25 cellular contexts compared by ENCODE assay signal in genomic region chr2:100004348-100004884, GRCh38.
"Had no signal": no experiment of that assay in that cellular context is flagged by ENCODE, and none has a peak within 500 bp of the region (broad histone marks: within the 10 kb centered on the region; RNA-seq: fewer than 3 reads in every experiment).

No MANE protein-coding gene starts in this region.

- DNase-seq: activated CD4-positive, alpha-beta T cell treated with anti-CD3 and anti-CD28 coated beads, Interleukin-2, amount 50 U/mL, for 1 hour; activated CD8-positive, alpha-beta T cell treated with anti-CD3 and anti-CD28 coated beads for 36 hours; activated gamma-delta T cell treated with Interleukin-2 at 50 U/mL for 16 hours; activated naive CD4-positive, alpha-beta T cell treated with anti-CD3 and anti-CD28 coated beads, Interleukin-2, amount 50 U/mL, for 16 hours; activated T-cell treated with anti-CD3 and anti-CD28 coated beads, Interleukin-2, amount 50 U/mL, for 4 hours; amniotic stem cell; brain microvascular endothelial cell; cortex of kidney; foreskin fibroblast; heart left ventricle; hypothalamus; immature natural killer cell; mucosa of descending colon; nephron progenitor cell; ovary; stimulated activated CD4-positive, alpha-beta T cell treated with anti-CD3 and anti-CD28 coated beads, Interleukin-4, amount 100 ng/mL, for 24 hours; substantia nigra; T-helper 2 cell; uterus had no signal

- ATAC-seq: activated CD8-positive, alpha-beta T cell treated with anti-CD3 and anti-CD28 coated beads for 36 hours; activated T-cell treated with anti-CD3 and anti-CD28 coated beads, Interleukin-2, amount 50 U/mL, for 4 hours; activated T-helper 17 cell treated with anti-CD3 and anti-CD28 coated beads, Interleukin-2, amount 50 U/mL, for 72 hours; heart left ventricle; mucosa of descending colon; sciatic nerve; stimulated activated effector memory CD8-positive, alpha-beta T cell treated with anti-CD3 and anti-CD28 coated beads, Interleukin-12 subunit alpha, Interleukin-12 subunit beta, amount 100 ng/mL, for 72 hours had no signal

- H3K36me3 ChIP-seq: brain microvascular endothelial cell, neutrophil, ovary, uterus had no signal

- H3K4me3 ChIP-seq: heart left ventricle, lung, mucosa of descending colon, ovary, skin epidermis, uterus had no signal

- H3K4me1 ChIP-seq: uterus had no signal

- H3K9me3 ChIP-seq: heart left ventricle, mucosa of descending colon, neutrophil, ovary, uterus had no signal

- H3K27ac ChIP-seq: brain microvascular endothelial cell, heart left ventricle, neutrophil, ovary, skin epidermis, uterus had no signal

- H3K27me3 ChIP-seq: brain microvascular endothelial cell, heart left ventricle, neutrophil, ovary, uterus had no signal
